ENCODE assay signal across 23 cellular contexts in the genomic region with DNA sequence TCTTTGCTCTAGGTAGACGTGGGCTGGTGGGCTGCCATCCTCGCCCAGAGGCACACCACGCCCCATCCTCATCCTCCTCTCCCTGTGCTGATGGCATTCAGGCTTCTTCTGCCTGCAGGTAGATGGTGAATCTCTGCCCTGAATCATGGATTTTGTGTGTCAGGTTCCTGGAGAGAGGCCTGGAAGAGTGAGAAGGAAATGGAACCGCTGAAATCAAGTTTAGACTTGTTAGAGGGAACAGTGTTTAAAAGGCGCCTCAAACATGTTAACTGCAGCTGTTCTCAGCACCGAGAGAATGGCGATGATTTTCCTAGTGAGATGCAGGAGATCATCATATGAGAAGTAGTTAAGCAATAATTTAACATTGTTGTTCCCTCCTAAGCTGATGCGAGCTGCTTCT.
"Had no signal": no experiment of that assay in that cellular context is flagged by ENCODE, and none has a peak within 500 bp of the region (broad histone marks: within the 10 kb centered on the region; RNA-seq: fewer than 3 reads in every experiment).

No MANE protein-coding gene starts in this region.

- H3K4me3 Mint-ChIP-seq: activated naive CD8-positive, alpha-beta T cell; activated T-cell treated with anti-CD3 and anti-CD28 coated beads, Interleukin-2, amount 50 U/mL, for 4 hours; endodermal cell; mesothelial cell of epicardium; natural killer cell; T-helper 17 cell had no signal

- H3K27ac ChIP-seq: adrenal gland, coronary artery, left ventricle myocardium inferior, neutrophil, ovary, prostate gland, tibial artery had no signal

- H3K9me3 Mint-ChIP-seq: endodermal cell, mesothelial cell of epicardium had no signal

- H3K9me3 ChIP-seq: adrenal gland, neutrophil, ovary, prostate gland, tibial artery had no signal

- H3K36me3 Mint-ChIP-seq: activated naive CD8-positive, alpha-beta T cell; mesothelial cell of epicardium; natural killer cell had no signal

- H3K27ac Mint-ChIP-seq: activated naive CD8-positive, alpha-beta T cell; activated T-helper 2 cell treated with anti-CD3 and anti-CD28 coated beads, Interferon-gamma antibody, Interleukin-2, Interleukin-4, amounts not matched to agents 10 μg/mL and 5 μg/mL and 100 μg/mL, durations not matched to agents 14 hours and 24 hours and 36 hours; endodermal cell; mesothelial cell of epicardium; natural killer cell; T-helper 17 cell had no signal

- H3K4me1 ChIP-seq: adrenal gland, left ventricle myocardium inferior, prostate gland, tibial artery had no signal

- H3K27me3 ChIP-seq: adrenal gland, neutrophil, ovary, tibial artery had no signal

- H3K27me3 Mint-ChIP-seq: T-helper 17 cell had no signal

- H3K4me1 Mint-ChIP-seq: endodermal cell, mesothelial cell of epicardium, natural killer cell, T-helper 17 cell had no signal

- H3K4me3 ChIP-seq: adrenal gland, coronary artery, left ventricle myocardium inferior, ovary, prostate gland, tibial artery had no signal

- DNase-seq: activated CD4-positive, alpha-beta T cell treated with anti-CD3 and anti-CD28 coated beads for 4 hours; activated CD4-positive, alpha-beta T cell treated with anti-CD3 and anti-CD28 coated beads, Interleukin-2, amount 50 U/mL, for 48 hours; activated CD4-positive, CD25-positive, alpha-beta regulatory T cell; activated CD8-positive, alpha-beta memory T cell treated with anti-CD3 and anti-CD28 coated beads, Interleukin-2, amount 50 U/mL, for 48 hours; activated naive CD4-positive, alpha-beta T cell; activated T-cell treated with anti-CD3 and anti-CD28 coated beads, Interleukin-2, amount 50 U/mL, for 4 hours; adrenal gland; cerebellar nuclear complex; endodermal cell; foreskin fibroblast; left ventricle myocardium inferior; natural killer cell; ovary; stimulated activated CD4-positive, alpha-beta T cell treated with anti-CD3 and anti-CD28 coated beads, Interleukin-4, amount 100 ng/mL, for 24 hours; stimulated activated naive CD4-positive, alpha-beta T cell treated with Interleukin-2 at 50 U/mL for 16 hours; T-helper 17 cell; tibial artery had no signal

- H3K36me3 ChIP-seq: adrenal gland, left ventricle myocardium inferior, neutrophil, ovary, prostate gland, tibial artery had no signal

- ATAC-seq: activated T-cell treated with anti-CD3 and anti-CD28 coated beads, Interleukin-2, amount 50 U/mL, for 4 hours; natural killer cell; T-helper 17 cell had no signal
